Comparison of ENCODE assay signal across 21 cellular contexts in genomic region chr16:47260496-47260895, GRCh38.
DNase-seq lines count a peak whose midpoint lies in the region; TF ChIP-seq lines count a peak whose summit lies in the region.
"Had no signal": no experiment of that assay in that cellular context is flagged by ENCODE, and none has a peak within 500 bp of the region (broad histone marks: within the 10 kb centered on the region; RNA-seq: fewer than 3 reads in every experiment).

No MANE protein-coding gene starts in this region.

- H3K27me3 Mint-ChIP-seq in nephron progenitor cell (ENCODE audit: low read depth, poor library complexity), result no peaks in the 10 kb centered on the region
- H3K27me3 Mint-ChIP-seq: B cell; CD4-positive, alpha-beta T cell had no signal

- DNase-seq in EH (ENCODE audit: low read depth) (peak; percentile 27), amniotic epithelial cell (ENCODE audit: low read depth) (peak; percentile 52), choroid plexus epithelial cell (ENCODE audit: low read depth) (peak; percentile 10), nephron progenitor cell (no peak), mammary epithelial cell (no peak), HPDE6-E6E7 (ENCODE audit: extremely low spot score) (no peak), RKO (ENCODE audit: low spot score) (no peak)
- DNase-seq: AML-193; Caco-2; Calu3; CD4-positive, alpha-beta T cell; CD8-positive, alpha-beta T cell; DMS53; DMS79; DND-41; GF-D8 had no signal

- 92% methylated on average over 11 of the region's 11 CpGs for whole genome bisulfite sequencing in mammary epithelial cell (ENCODE audit: low coverage, missing lambda C conversion rate)

- no peaks in the 10 kb centered on the region for H3K79me2 ChIP-seq in mammary epithelial cell (ENCODE audit: insufficient read depth, low read length)

- H3K4me2 ChIP-seq in mammary epithelial cell (ENCODE audit: insufficient read depth, low read depth, low read length), result no peak overlapping the region
- H3K4me2 ChIP-seq: A549; BLaER1 treated with 17β-estradiol and CSF1 and Interleukin-3, amounts not matched to agents 10 nM and 100 nM had no signal

- in situ Hi-C loops in mammary epithelial cell (cut with MboI; ENCODE audit: low sequenced_read_pairs in 2 of 2), result no loop called here

- H3K4me1 ChIP-seq in mammary epithelial cell (ENCODE audit: insufficient read depth, low read length), result no peaks in the 10 kb centered on the region
- H3K4me1 ChIP-seq: A549; BLaER1 treated with 17β-estradiol and CSF1 and Interleukin-3, amounts not matched to agents 10 nM and 100 nM; Caco-2 had no signal

- peaks cover 5% of the 10 kb centered on the region for H3K4me1 Mint-ChIP-seq in nephron progenitor cell
- H3K4me1 Mint-ChIP-seq: B cell had no signal

- peaks cover 3% of the 10 kb centered on the region for H3K36me3 ChIP-seq in mammary epithelial cell (ENCODE audit: insufficient read depth, low read length)

- no peak overlapping the region for H3K27ac ChIP-seq in mammary epithelial cell (ENCODE audit: insufficient read depth, low read depth, low read length)
- H3K27ac ChIP-seq: 22Rv1; A549; BLaER1 treated with 17β-estradiol and CSF1 and Interleukin-3, amounts not matched to agents 10 nM and 100 nM; C4-2B had no signal

- no peaks in the 10 kb centered on the region for H3K27me3 ChIP-seq in mammary epithelial cell (ENCODE audit: insufficient read depth, low read length)
- H3K27me3 ChIP-seq: BLaER1 treated with 17β-estradiol and CSF1 and Interleukin-3, amounts not matched to agents 10 nM and 100 nM had no signal

- no peaks in the 10 kb centered on the region for H3K9me3 Mint-ChIP-seq in nephron progenitor cell
- H3K9me3 Mint-ChIP-seq: CD4-positive, alpha-beta T cell; CD8-positive, alpha-beta T cell had no signal

- H2AFZ ChIP-seq in mammary epithelial cell (ENCODE audit: low read depth, low read length), result no peak overlapping the region

- BruUV-seq in mammary epithelial cell (replicated peaks; lab: Mats Ljungman, UMichigan), result no TSS peak

- dilution Hi-C loops in mammary epithelial cell (cut with HindIII; ENCODE audit: low sequenced_read_pairs), result no loop called here

- CTCF ChIA-PET in mammary epithelial cell (lab: Charles Lee; ENCODE audit: low non-redundant PET), result no interaction called here

- H3K4me3 Mint-ChIP-seq in nephron progenitor cell, result no peak overlapping the region
- H3K4me3 Mint-ChIP-seq: B cell; CD4-positive, alpha-beta T cell; CD8-positive, alpha-beta T cell had no signal

- H3K9me3 ChIP-seq in mammary epithelial cell (replicated peaks; ENCODE audit: insufficient read depth, low read length), result no peaks in the 10 kb centered on the region
- H3K9me3 ChIP-seq: A549; BLaER1 treated with 17β-estradiol and CSF1 and Interleukin-3, amounts not matched to agents 10 nM and 100 nM; Caco-2 had no signal

- H3K36me3 Mint-ChIP-seq in nephron progenitor cell (ENCODE audit: low read depth), result peaks cover 39% of the 10 kb centered on the region

- no peaks in the 10 kb centered on the region for H4K20me1 ChIP-seq in mammary epithelial cell (ENCODE audit: insufficient read depth, low read length)
- H4K20me1 ChIP-seq: BLaER1 treated with 17β-estradiol and CSF1 and Interleukin-3, amounts not matched to agents 10 nM and 100 nM had no signal

- TF ChIP-seq CTCF in choroid plexus epithelial cell (conservative IDR thresholded peaks at IDR 0.05; ENCODE audit: low read depth, low read length), result no peak
- no peak for TF ChIP-seq CTCF in nephron progenitor cell (IDR thresholded peaks at IDR 0.05)
- no peak for TF ChIP-seq CTCF in mammary epithelial cell (conservative IDR thresholded peaks at IDR 0.05 in 1 of 2, IDR thresholded peaks at IDR 0.05 in 1 of 2; ENCODE audit: extremely low read depth in 1 of 2, insufficient read depth in 1 of 2, low read depth in 1 of 2, low read length in 2 of 2)

- H3K9ac ChIP-seq in mammary epithelial cell (ENCODE audit: insufficient read depth, low read length), result no peak overlapping the region
- H3K9ac ChIP-seq: BLaER1 treated with 17β-estradiol and CSF1 and Interleukin-3, amounts not matched to agents 10 nM and 100 nM had no signal

- H3K27ac Mint-ChIP-seq in nephron progenitor cell, result peak overlapping the region; percentile 2
- H3K27ac Mint-ChIP-seq: CD4-positive, alpha-beta T cell; CD8-positive, alpha-beta T cell had no signal

- H3K4me3 ChIP-seq in choroid plexus epithelial cell (ENCODE audit: low read depth, low read length) (no peak overlapping the region), mammary epithelial cell (replicated peaks in 1 of 3; ENCODE audit: insufficient read depth in 1 of 3, low read depth in 2 of 3, low read length in 3 of 3) (no peak overlapping the region)
- H3K4me3 ChIP-seq: A549; BLaER1 treated with 17β-estradiol and CSF1 and Interleukin-3, amounts not matched to agents 10 nM and 100 nM had no signal

- intact Hi-C loops in mammary epithelial cell (cut with micrococcal nuclease), result no loop called here

Comparison
In these comparisons a context has a peak if more than half of its experiments do, and no peak if none do; other contexts are left out.
1. DNase-seq: peak in EH (single experiment), amniotic epithelial cell (single experiment) and choroid plexus epithelial cell (single experiment); none in nephron progenitor cell (single experiment), mammary epithelial cell (single experiment), HPDE6-E6E7 (single experiment) and RKO (single experiment).